In the genomic region with DNA sequence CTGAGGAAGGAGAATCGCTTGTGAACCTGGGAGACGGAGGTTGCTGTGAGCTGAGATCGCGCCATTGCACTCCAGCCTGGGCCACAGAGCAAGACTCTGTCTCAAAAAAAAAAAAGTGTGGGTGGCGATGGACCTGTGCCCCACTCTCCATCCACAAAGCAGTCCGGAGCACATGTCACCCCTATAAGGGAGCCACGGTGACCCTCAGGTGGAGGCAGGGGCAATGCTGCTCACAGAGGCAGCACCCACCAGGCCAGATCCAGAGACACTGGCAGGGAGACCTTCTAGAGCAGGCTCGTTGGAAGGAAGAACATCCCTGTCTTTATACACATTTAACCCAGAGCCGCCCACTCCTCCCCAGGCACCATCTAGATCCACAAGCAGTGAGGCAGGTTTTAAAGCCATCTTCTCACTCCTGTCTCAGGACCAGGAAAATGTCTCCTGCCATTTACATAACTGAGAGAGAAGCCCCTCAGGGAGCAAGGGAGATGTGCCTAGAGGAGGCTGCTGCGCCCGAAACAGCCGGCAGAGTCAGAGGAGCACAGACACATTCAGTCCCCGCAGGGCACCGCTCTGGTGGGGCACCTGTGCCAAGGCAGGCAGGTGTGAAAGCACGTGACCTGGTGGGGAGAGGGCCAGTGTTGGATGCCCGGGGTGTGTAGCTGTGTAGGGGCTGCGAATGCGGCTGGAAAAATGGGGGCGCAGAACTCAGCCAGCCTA, we compare ENCODE assay signal across 1 cellular context.
TF ChIP-seq lines count a peak whose summit lies in the region.

No MANE protein-coding gene starts in this region.

TF ChIP-seq in IMR-90, 13 proteins besides CTCF, POLR2A, EP300 and RAD21:
- TF ChIP-seq ELK1 (IDR thresholded peaks at IDR 0.05; ENCODE audit: borderline replicate concordance, low read depth, low read length) (no peak), NFE2L2 (IDR thresholded peaks at IDR 0.05; ENCODE audit: low read depth, low read length) (no peak), CHD1 (IDR thresholded peaks at IDR 0.05; ENCODE audit: low read depth, low read length) (no peak), RCOR1 (IDR thresholded peaks at IDR 0.05; ENCODE audit: insufficient replicate concordance, low read length) (no peak), SMC3 (IDR thresholded peaks at IDR 0.05; ENCODE audit: low read depth, low read length) (no peak), BHLHE40 (IDR thresholded peaks at IDR 0.05; ENCODE audit: low read depth, low read length) (no peak)
- TF ChIP-seq, protein P1, sequence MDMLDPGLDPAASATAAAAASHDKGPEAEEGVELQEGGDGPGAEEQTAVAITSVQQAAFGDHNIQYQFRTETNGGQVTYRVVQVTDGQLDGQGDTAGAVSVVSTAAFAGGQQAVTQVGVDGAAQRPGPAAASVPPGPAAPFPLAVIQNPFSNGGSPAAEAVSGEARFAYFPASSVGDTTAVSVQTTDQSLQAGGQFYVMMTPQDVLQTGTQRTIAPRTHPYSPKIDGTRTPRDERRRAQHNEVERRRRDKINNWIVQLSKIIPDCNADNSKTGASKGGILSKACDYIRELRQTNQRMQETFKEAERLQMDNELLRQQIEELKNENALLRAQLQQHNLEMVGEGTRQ (IDR thresholded peaks at IDR 0.05; ENCODE audit: low read depth, low read length) = no peak
